ENCODE assay signal across 11 cellular contexts in the genomic region with DNA sequence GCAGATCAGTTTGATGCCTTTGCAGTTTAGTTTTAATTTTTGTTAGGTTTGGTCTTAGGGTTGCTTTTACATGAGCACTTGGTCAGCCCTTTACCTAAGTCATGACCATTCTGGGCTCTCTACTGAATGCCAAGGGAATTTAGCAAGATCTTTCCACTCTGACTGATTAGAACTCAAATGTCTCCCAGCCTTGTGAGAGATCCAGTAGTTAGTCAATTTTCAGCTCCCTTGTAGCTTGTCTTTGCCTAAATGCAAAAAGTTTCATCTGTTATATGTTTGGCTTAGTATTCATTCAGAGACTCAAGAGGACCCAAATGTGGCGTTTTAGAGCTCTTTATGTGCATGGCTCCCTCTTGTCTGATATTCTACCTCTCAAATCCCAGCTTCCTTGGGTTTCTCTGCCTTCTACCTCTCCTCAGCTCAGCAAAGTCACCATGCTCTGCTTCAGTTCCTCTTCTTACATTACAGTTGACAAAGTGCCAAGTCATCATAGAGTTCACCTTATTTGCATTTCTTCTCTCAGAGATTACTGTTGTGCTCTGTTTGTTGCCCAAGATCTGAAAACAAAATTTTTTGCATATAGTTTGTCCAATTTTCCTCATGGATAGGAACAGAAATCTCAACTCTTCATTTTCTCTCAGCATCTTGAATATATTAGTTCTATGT. TPM values are rescaled to one million over a fixed set of nuclear protein-coding genes. Genes with fewer than 3 reads are reported as not detected.
DNase-seq lines count a peak whose midpoint lies in the region; ATAC-seq, FAIRE-seq and TF ChIP-seq lines count a peak whose summit lies in the region.
"Had no signal": no experiment of that assay in that cellular context is flagged by ENCODE, and none has a peak within 500 bp of the region (broad histone marks: within the 10 kb centered on the region; RNA-seq: fewer than 3 reads in every experiment).

No MANE protein-coding gene starts in this region.

- intact Hi-C loops in left cardiac atrium (cut with DNase I) = no loop called here
- intact Hi-C loops in OCI-LY7 (cut with micrococcal nuclease; ENCODE audit: unreplicated experiment) = no loop called here

- CTCF ChIA-PET in OCI-LY7 (lab: Charles Lee; ENCODE audit: unreplicated experiment) = no interaction called here

- no peak overlapping the region for H2AFZ ChIP-seq in OCI-LY7 (ENCODE audit: low read length)

- TF ChIP-seq CTCF in OCI-LY7 (conservative IDR thresholded peaks at IDR 0.05; ENCODE audit: low read length) = no peak

- no peak overlapping the region for H3K4me3 ChIP-seq in OCI-LY7 (ENCODE audit: low read depth, low read length, poor library complexity, severe bottlenecking)
- H3K4me3 ChIP-seq: gastrocnemius medialis, MG63 had no signal

- H3K4me1 ChIP-seq in OCI-LY7 (ENCODE audit: insufficient read depth, low read length, poor library complexity, severe bottlenecking) = no peaks in the 10 kb centered on the region
- H3K4me1 ChIP-seq: gastrocnemius medialis had no signal

- no peaks in the 10 kb centered on the region for H3K9me2 ChIP-seq in OCI-LY7 (ENCODE audit: insufficient read depth, low read length)

- H3K9me3 ChIP-seq in OCI-LY7 (ENCODE audit: low read length) = no peaks in the 10 kb centered on the region
- H3K9me3 ChIP-seq: gastrocnemius medialis, MG63 had no signal

- ATAC-seq in HG02623 (IDR thresholded peaks at IDR 0.05; ENCODE audit: unreplicated experiment) = peak; percentile 84
- ATAC-seq in HG03460 (IDR thresholded peaks at IDR 0.05; ENCODE audit: unreplicated experiment) = peak; percentile 77
- ATAC-seq in left cardiac atrium = no peak
- ATAC-seq: activated naive CD8-positive, alpha-beta T cell treated with anti-CD3 and anti-CD28 coated beads, Interleukin-2, amount 50 U/mL, for 24 hours; gastrocnemius medialis had no signal

- H3K36me3 ChIP-seq in OCI-LY7 (ENCODE audit: insufficient read depth, low read length) = no peaks in the 10 kb centered on the region
- H3K36me3 ChIP-seq: gastrocnemius medialis, MG63 had no signal

- no peaks in the 10 kb centered on the region for H4K20me1 ChIP-seq in OCI-LY7 (ENCODE audit: insufficient read depth, low read length)

- POLR2A ChIA-PET in OCI-LY7 (lab: Charles Lee) = interaction anchor here (1.0 kb wide), 1 partner anchor 31 kb away, joined by 4 read pairs; no protein-coding TSS in a partner anchor

- no peak overlapping the region for H3K4me2 ChIP-seq in OCI-LY7 (ENCODE audit: low read length)

- BruUV-seq in OCI-LY7 (replicated peaks; lab: Mats Ljungman, UMichigan) = no TSS peak

- DNase-seq in DMS79 treated with DMSO at 0.1 percent for 48 hours (lab: John Stamatoyannopoulos, UW) = peak; percentile 53
- no peak for DNase-seq in GM19239 (ENCODE audit: insufficient read length, low spot score)
- DNase-seq in epidermal melanocyte (ENCODE audit: insufficient read length, low spot score) = no peak
- DNase-seq in left cardiac atrium = no peak
- DNase-seq in OCI-LY7 (ENCODE audit: low spot score) = no peak
- no peak for DNase-seq in GDM1 (lab: John Stamatoyannopoulos, UW)
- DNase-seq: activated naive CD8-positive, alpha-beta T cell treated with anti-CD3 and anti-CD28 coated beads, Interleukin-2, amount 50 U/mL, for 24 hours; gastrocnemius medialis; MG63 had no signal

- H3K27ac ChIP-seq in OCI-LY7 (ENCODE audit: low read depth, low read length, poor library complexity, severe bottlenecking) = no peak overlapping the region
- H3K27ac ChIP-seq: gastrocnemius medialis had no signal

- peak; percentile 88 for FAIRE-seq in GM19239 (lab: Jason Lieb, UNC)

- H3K79me2 ChIP-seq in OCI-LY7 (ENCODE audit: insufficient read depth, low read depth, low read length) = no peaks in the 10 kb centered on the region

RNA-seq across cellular contexts. Expression of a gene that starts 17.5 kb away (rescaled TPM):
- total RNA-seq in left cardiac atrium (under 1 TPM; 0.10 to 0.21 TPM), OCI-LY7 (2022) (4.0 and 4.6 TPM in 2 replicates)
- total RNA-seq in OCI-LY7 (2014; rRNA removed; shearing (Covaris generic)) = 5.1 and 6.0 TPM in 2 replicates

RNA-seq across cellular contexts. Expression of a gene that starts 51.8 kb away (rescaled TPM):
- total RNA-seq in left cardiac atrium (10 to 100 TPM; 66.0 to 68.0 TPM), OCI-LY7 (2022) (14.3 and 14.5 TPM in 2 replicates)
- 4.9 and 6.1 TPM in 2 replicates for total RNA-seq in OCI-LY7 (2014; rRNA removed; shearing (Covaris generic))

Comparison
In these comparisons a context has a peak if more than half of its experiments do, and no peak if none do; other contexts are left out.
1. ATAC-seq: peak in HG02623 (single experiment) and HG03460 (single experiment); none in left cardiac atrium (0 of 2).
2. RNA of a gene that starts 17.5 kb away (total RNA-seq): 4.0 to 6.0 TPM in OCI-LY7; 0.10 to 0.21 TPM in left cardiac atrium; every median in the first group is over 4 times any median in the second.
3. RNA of a gene that starts 51.8 kb away (total RNA-seq): 66.0 to 68.0 TPM in left cardiac atrium; 4.9 to 14.5 TPM in OCI-LY7; every median in the first group is over 4 times any median in the second.